ENCODE assay signal across 27 cellular contexts in genomic region chr3:115648559-115648958, GRCh38. TPM values are rescaled to one million over a fixed set of nuclear protein-coding genes. Genes with fewer than 3 reads are reported as not detected.
DNase-seq lines count a peak whose midpoint lies in the region; ATAC-seq, FAIRE-seq and TF ChIP-seq lines count a peak whose summit lies in the region.
"Had no signal": no experiment of that assay in that cellular context is flagged by ENCODE, and none has a peak within 500 bp of the region (broad histone marks: within the 10 kb centered on the region; RNA-seq: fewer than 3 reads in every experiment).

No MANE protein-coding gene starts in this region.

- intact Hi-C loops in left ventricle myocardium inferior (cut with micrococcal nuclease), result no loop called here
- intact Hi-C loops in vagina (cut with DNase I), result no loop called here

- no peaks in the 10 kb centered on the region for H3K9me3 ChIP-seq in MG63
- H3K9me3 ChIP-seq in left ventricle myocardium inferior (replicated peaks), result no peaks in the 10 kb centered on the region
- H3K9me3 ChIP-seq in vagina, result no peaks in the 10 kb centered on the region
- H3K9me3 ChIP-seq: breast epithelium, SJCRH30, tibial nerve had no signal

- no peak overlapping the region for H3K27ac Mint-ChIP-seq in effector memory CD8-positive, alpha-beta T cell
- H3K27ac Mint-ChIP-seq: T-helper 1 cell treated with Interleukin-12 subunit alpha and Interleukin-12 subunit beta and Interleukin-4 antibody, amounts not matched to agents 30 μg/mL and 1 μg/mL, for 36 hours had no signal

- FAIRE-seq in GM19239 (lab: Jason Lieb, UNC), result peak; percentile 40
- FAIRE-seq: colon, keratinocyte had no signal

- TF ChIP-seq CTCF in fibroblast of mammary gland (conservative IDR thresholded peaks at IDR 0.05; ENCODE audit: control insufficient read depth, insufficient read depth, low read depth, low read length) (no peak), left ventricle myocardium inferior (IDR thresholded peaks at IDR 0.05; ENCODE audit: borderline replicate concordance) (no peak), vagina (IDR thresholded peaks at IDR 0.05) (no peak)

- H3K4me1 ChIP-seq in left ventricle myocardium inferior (no peaks in the 10 kb centered on the region), vagina (no peaks in the 10 kb centered on the region)
- H3K4me1 ChIP-seq: breast epithelium, SJCRH30 had no signal

- no peak for ATAC-seq in effector memory CD8-positive, alpha-beta T cell (replicated peaks)
- ATAC-seq: esophagus mucosa had no signal

- DNase-seq in GM19239 (ENCODE audit: insufficient read length, low spot score) (no peak), MG63 (peak; percentile 37), fibroblast of mammary gland (ENCODE audit: low read depth) (peak; percentile 63), renal cortical epithelial cell (ENCODE audit: low read depth) (peak; percentile 61), left ventricle myocardium inferior (no peak), vagina (ENCODE audit: extremely low spot score in 2 of 2) (no peak), RPMI8226 (no peak)
- no peak for DNase-seq in effector memory CD8-positive, alpha-beta T cell
- DNase-seq: activated CD4-positive, alpha-beta T cell treated with anti-CD3 and anti-CD28 coated beads for 48 hours; activated naive CD4-positive, alpha-beta T cell treated with Interleukin-2 at 50 U/mL for 16 hours; activated T-cell treated with anti-CD3 and anti-CD28 coated beads, Interleukin-2, amount 50 U/mL, for 48 hours; amniotic stem cell; C1 segment of cervical spinal cord; effector CD8-positive, alpha-beta T cell; H7; NCI-H1436 treated with DMSO at 0.1 percent for 48 hours; NCI-H2107; SJCRH30; stimulated activated CD4-positive, alpha-beta T cell treated with anti-CD3 and anti-CD28 coated beads, Interleukin-4, amount 100 ng/mL, for 1 hour; stimulated activated naive CD4-positive, alpha-beta T cell treated with Interleukin-2 at 50 U/mL for 16 hours had no signal

- H3K36me3 Mint-ChIP-seq in effector memory CD8-positive, alpha-beta T cell (ENCODE audit: insufficient read depth), result no peaks in the 10 kb centered on the region

- H3K27ac ChIP-seq in left ventricle myocardium inferior (replicated peaks), result no peak overlapping the region
- H3K27ac ChIP-seq in vagina, result no peak overlapping the region
- H3K27ac ChIP-seq: breast epithelium, SJCRH30 had no signal

- H3K27me3 ChIP-seq in MG63 (no peaks in the 10 kb centered on the region), left ventricle myocardium inferior (ENCODE audit: low read depth) (no peaks in the 10 kb centered on the region), vagina (no peaks in the 10 kb centered on the region)
- H3K27me3 ChIP-seq: breast epithelium, SJCRH30, tibial nerve had no signal

- H3K4me3 ChIP-seq in MG63 (no peak overlapping the region), fibroblast of mammary gland (ENCODE audit: control insufficient read depth, low read depth, low read length) (no peak overlapping the region), left ventricle myocardium inferior (no peak overlapping the region), vagina (no peak overlapping the region)
- H3K4me3 ChIP-seq: breast epithelium, SJCRH30, tibial nerve had no signal

- H3K9me3 Mint-ChIP-seq in effector memory CD8-positive, alpha-beta T cell, result no peaks in the 10 kb centered on the region
- H3K9me3 Mint-ChIP-seq: T-helper 1 cell treated with Interleukin-12 subunit alpha and Interleukin-12 subunit beta and Interleukin-4 antibody, amounts not matched to agents 30 μg/mL and 1 μg/mL, for 36 hours had no signal

- no peak overlapping the region for H3K4me3 Mint-ChIP-seq in effector memory CD8-positive, alpha-beta T cell
- H3K4me3 Mint-ChIP-seq: T-helper 1 cell treated with Interleukin-12 subunit alpha and Interleukin-12 subunit beta and Interleukin-4 antibody, amounts not matched to agents 30 μg/mL and 1 μg/mL, for 36 hours had no signal

- H3K36me3 ChIP-seq in MG63, result no peaks in the 10 kb centered on the region
- no peaks in the 10 kb centered on the region for H3K36me3 ChIP-seq in left ventricle myocardium inferior
- H3K36me3 ChIP-seq in vagina, result no peaks in the 10 kb centered on the region
- H3K36me3 ChIP-seq: breast epithelium, SJCRH30, tibial nerve had no signal

- no peak for TF ChIP-seq POLR2A in vagina (IDR thresholded peaks at IDR 0.05)

- H3K27me3 Mint-ChIP-seq in effector memory CD8-positive, alpha-beta T cell, result peaks cover 16 to 19% of the 10 kb centered on the region in 2 donors

- no peaks in the 10 kb centered on the region for H3K4me1 Mint-ChIP-seq in effector memory CD8-positive, alpha-beta T cell (ENCODE audit: low read depth in 2 of 2)

RNA-seq across cellular contexts. Expression of gene GAP43, which starts 25.2 kb away (rescaled TPM):
- total RNA-seq in MG63 (2014; rRNA removed; shearing (Covaris generic); ENCODE audit: low replicate concordance), result not detected in 2 replicates
- total RNA-seq in renal cortical epithelial cell, result not detected in 2 replicates
- 1.2 TPM for total RNA-seq in left ventricle myocardium inferior
- total RNA-seq in vagina, result 4.9 TPM
- total RNA-seq: esophagus mucosa, lung microvascular endothelial cell, SJCRH30 had no signal

Comparison
In these comparisons a context has a peak if more than half of its experiments do, and no peak if none do; other contexts are left out.
1. DNase-seq: peak in MG63 (single experiment), fibroblast of mammary gland (single experiment) and renal cortical epithelial cell (single experiment); none in GM19239 (single experiment), effector memory CD8-positive, alpha-beta T cell (0 of 3), left ventricle myocardium inferior (single experiment), vagina (0 of 2) and RPMI8226 (single experiment).